Comparison of ENCODE assay signal across 28 cellular contexts in genomic region chr1:236921610-236922009, GRCh38.
"Had no signal": no experiment of that assay in that cellular context is flagged by ENCODE, and none has a peak within 500 bp of the region (broad histone marks: within the 10 kb centered on the region; RNA-seq: fewer than 3 reads in every experiment).

No MANE protein-coding gene starts in this region.

- FAIRE-seq: colon, endometrium, endothelial cell of umbilical vein, frontal cortex had no signal

- H3K9me3 ChIP-seq: colonic mucosa had no signal

- DNase-seq: colonic mucosa; cortex of kidney; dermis blood vessel endothelial cell; dorsolateral prefrontal cortex; effector CD4-positive, alpha-beta T cell; effector CD8-positive, alpha-beta T cell; effector memory CD4-positive, alpha-beta T cell; effector memory CD8-positive, alpha-beta T cell; endodermal cell; erythroblast; esophagus squamous epithelium; foreskin fibroblast; foreskin keratinocyte; foreskin melanocyte; gastrocnemius medialis; glutamatergic neuron; head of caudate nucleus; heart left ventricle; heart right ventricle had no signal

- H3K27me3 ChIP-seq: colonic mucosa, esophagus muscularis mucosa, esophagus squamous epithelium, foreskin keratinocyte, gastrocnemius medialis, gastroesophageal sphincter, heart left ventricle, heart right ventricle had no signal

- ATAC-seq: effector memory CD8-positive, alpha-beta T cell; esophagus mucosa; foreskin keratinocyte; gastroesophageal sphincter had no signal

- H3K27ac ChIP-seq: colonic mucosa, coronary artery, dorsolateral prefrontal cortex, epithelial cell of prostate, esophagus muscularis mucosa, esophagus squamous epithelium, foreskin keratinocyte, gastrocnemius medialis, gastroesophageal sphincter, heart left ventricle had no signal

- H3K4me3 ChIP-seq: colonic mucosa, coronary artery, dorsolateral prefrontal cortex, esophagus muscularis mucosa, esophagus squamous epithelium, gastrocnemius medialis, gastroesophageal sphincter, heart left ventricle, heart right ventricle had no signal

- H3K4me1 ChIP-seq: colonic mucosa, esophagus muscularis mucosa, esophagus squamous epithelium, foreskin keratinocyte, gastrocnemius medialis, gastroesophageal sphincter had no signal

- H3K36me3 ChIP-seq: colonic mucosa, esophagus muscularis mucosa, esophagus squamous epithelium, gastroesophageal sphincter had no signal
